ENCODE assay signal across 10 cellular contexts in genomic region chr19:49515767-49516166, GRCh38. TPM values are rescaled to one million over a fixed set of nuclear protein-coding genes. Genes with fewer than 3 reads are reported as not detected.
DNase-seq lines count a peak whose midpoint lies in the region; ATAC-seq and TF ChIP-seq lines count a peak whose summit lies in the region.
"Had no signal": no experiment of that assay in that cellular context is flagged by ENCODE, and none has a peak within 500 bp of the region (broad histone marks: within the 10 kb centered on the region; RNA-seq: fewer than 3 reads in every experiment).

No MANE protein-coding gene starts in this region.

- CTCF ChIA-PET in CD4-positive, alpha-beta T cell (lab: Charles Lee), result interaction anchor here (0.7 kb wide), 1 partner anchor 55 kb away, joined by 3 read pairs; no protein-coding TSS in a partner anchor

- intact Hi-C loops in CD4-positive, alpha-beta T cell (cut with DNase I, micrococcal nuclease), result no loop called here

- ATAC-seq in CD4-positive, alpha-beta T cell (ENCODE audit: poor library complexity), result no peak
- ATAC-seq in GM18517 (IDR thresholded peaks at IDR 0.05; ENCODE audit: unreplicated experiment) (no peak), HG02970 (IDR thresholded peaks at IDR 0.05; ENCODE audit: low FRiP score, unreplicated experiment) (no peak)

- no peaks in the 10 kb centered on the region for H3K27me3 Mint-ChIP-seq in CD4-positive, alpha-beta T cell
- H3K27me3 Mint-ChIP-seq in nephron progenitor cell (ENCODE audit: low read depth, poor library complexity), result peaks cover 10% of the 10 kb centered on the region

- POLR2A ChIA-PET in CD4-positive, alpha-beta T cell (lab: Charles Lee), result interaction anchor here (0.6 to 1.0 kb wide), 2 partner anchors 9 to 12 kb away, joined by 3 to 4 read pairs; partner anchors contain the start of gene RCN3

- DNase-seq in CD4-positive, alpha-beta T cell, result no peak
- peak; percentile 96 for DNase-seq in SIG-M5 treated with dmso at 0.1 percent for 504 hours (lab: John Stamatoyannopoulos, UW; ENCODE audit: unreplicated experiment)
- DNase-seq in fibroblast of pulmonary artery (ENCODE audit: low read depth), result peak; percentile 72
- DNase-seq in nephron progenitor cell, result no peak
- DNase-seq in retina, result no peak
- DNase-seq in stimulated activated naive CD4-positive, alpha-beta T cell (lab: John Stamatoyannopoulos, UW), result no peak
- DNase-seq: NCI-H1436 treated with DMSO at 0.1 percent for 48 hours; stimulated activated CD4-positive, alpha-beta T cell treated with anti-CD3 and anti-CD28 coated beads, Interleukin-12 subunit alpha, Interleukin-12 subunit beta, amount 100 ng/mL, for 4 hours had no signal

- peaks cover 17% of the 10 kb centered on the region for H3K36me3 Mint-ChIP-seq in CD4-positive, alpha-beta T cell (ENCODE audit: low read depth)
- H3K36me3 Mint-ChIP-seq in nephron progenitor cell (ENCODE audit: low read depth), result peaks cover 35% of the 10 kb centered on the region

- peaks cover 48% of the 10 kb centered on the region for H3K4me1 Mint-ChIP-seq in CD4-positive, alpha-beta T cell (ENCODE audit: low read depth)
- peaks cover 50% of the 10 kb centered on the region for H3K4me1 Mint-ChIP-seq in nephron progenitor cell

- H3K27ac ChIP-seq in CD4-positive, alpha-beta T cell (ENCODE audit: low read depth, low read length), result no peak overlapping the region

- no peaks in the 10 kb centered on the region for H3K27me3 ChIP-seq in CD4-positive, alpha-beta T cell (ENCODE audit: control insufficient read depth, insufficient read depth, low read length)

- no peaks in the 10 kb centered on the region for H3K9me3 Mint-ChIP-seq in CD4-positive, alpha-beta T cell
- H3K9me3 Mint-ChIP-seq in nephron progenitor cell, result no peaks in the 10 kb centered on the region

- peak overlapping the region; percentile 76 for H3K27ac Mint-ChIP-seq in CD4-positive, alpha-beta T cell
- peak overlapping the region; percentile 66 for H3K27ac Mint-ChIP-seq in nephron progenitor cell

- no peak overlapping the region for H3K4me3 ChIP-seq in fibroblast of pulmonary artery (replicated peaks; ENCODE audit: low read depth, low read length)

- peak overlapping the region; percentile 83 for H3K4me3 Mint-ChIP-seq in CD4-positive, alpha-beta T cell
- H3K4me3 Mint-ChIP-seq in nephron progenitor cell, result peak overlapping the region; percentile 67

- no peaks in the 10 kb centered on the region for H3K9me3 ChIP-seq in CD4-positive, alpha-beta T cell (ENCODE audit: control insufficient read depth, low read length)

- TF ChIP-seq CTCF in CD4-positive, alpha-beta T cell (IDR thresholded peaks at IDR 0.05), result no peak
- no peak for TF ChIP-seq CTCF in fibroblast of pulmonary artery (IDR thresholded peaks at IDR 0.05; ENCODE audit: low read length, missing control alignments)
- no peak for TF ChIP-seq CTCF in nephron progenitor cell (IDR thresholded peaks at IDR 0.05)

RNA-seq across cellular contexts. Expression of gene FCGRT, which starts 3.3 kb away (rescaled TPM):
- total RNA-seq in CD4-positive, alpha-beta T cell, result 10 to 100 TPM; 50.2 to 52.5 TPM

RNA-seq across cellular contexts. Expression of gene RCN3, which starts 12.0 kb away (rescaled TPM):
- total RNA-seq in CD4-positive, alpha-beta T cell, result 1 to 10 TPM; 4.8 to 7.8 TPM

RNA-seq across cellular contexts. Expression of gene RPS11, which starts 19.5 kb away (rescaled TPM):
- total RNA-seq in CD4-positive, alpha-beta T cell, result 1,000 to 10,000 TPM; 2,912 to 3,041 TPM

RNA-seq across cellular contexts. Expression of gene RPL13A, which starts 28.4 kb away (rescaled TPM):
- total RNA-seq in CD4-positive, alpha-beta T cell, result 1,000 to 10,000 TPM; 5,328 to 5,481 TPM

RNA-seq across cellular contexts. Expression of gene FLT3LG, which starts 41.8 kb away (rescaled TPM):
- 100 to 1,000 TPM; 311 to 325 TPM for total RNA-seq in CD4-positive, alpha-beta T cell

Comparison
In these comparisons a context has a peak if more than half of its experiments do, and no peak if none do; other contexts are left out.
1. DNase-seq: peak in SIG-M5 treated with dmso at 0.1 percent for 504 hours (single experiment) and fibroblast of pulmonary artery (single experiment); none in CD4-positive, alpha-beta T cell (0 of 10), nephron progenitor cell (single experiment), retina (single experiment) and stimulated activated naive CD4-positive, alpha-beta T cell (0 of 6).